In the genomic region with DNA sequence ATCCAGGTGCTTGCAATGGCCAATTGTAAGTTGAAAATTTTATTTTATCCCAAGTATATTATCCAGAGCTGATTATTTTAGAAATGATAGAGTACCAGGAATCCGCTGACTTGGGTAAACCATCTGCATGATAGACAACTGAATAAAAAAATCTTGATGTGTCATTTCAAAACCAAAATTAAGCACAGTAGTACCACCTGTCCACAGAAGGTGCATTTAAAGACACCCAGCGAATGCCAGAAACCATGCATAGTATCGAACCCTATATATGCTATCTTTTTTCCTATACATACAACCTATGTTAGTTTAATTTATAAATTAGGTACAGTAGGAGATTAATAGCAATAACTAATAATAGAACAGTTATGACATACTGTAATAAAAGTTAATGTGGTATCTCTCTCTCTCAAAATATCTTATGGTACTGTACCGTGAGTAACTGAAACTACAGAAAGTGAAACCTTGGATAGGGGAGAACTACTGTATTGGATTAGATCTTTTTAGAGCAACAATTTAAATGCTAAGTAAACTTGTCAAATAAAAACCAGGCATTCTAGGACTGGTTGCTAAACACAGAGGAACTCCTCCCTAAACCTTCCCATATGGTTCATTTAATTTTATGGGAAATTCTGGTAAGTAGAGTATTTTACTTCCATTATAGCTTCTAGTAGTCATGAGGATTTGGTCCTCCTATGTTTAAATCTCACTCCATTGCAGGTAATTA, we compare ENCODE assay signal across 11 cellular contexts. TPM values are rescaled to one million over a fixed set of nuclear protein-coding genes. Genes with fewer than 3 reads are reported as not detected.
A peak's percentile ranks its signal among the peaks of the same experiment; 100 is the strongest.
DNase-seq lines count a peak whose midpoint lies in the region; ATAC-seq and TF ChIP-seq lines count a peak whose summit lies in the region.
"Had no signal": no experiment of that assay in that cellular context is flagged by ENCODE, and none has a peak within 500 bp of the region (broad histone marks: within the 10 kb centered on the region; RNA-seq: fewer than 3 reads in every experiment).

No MANE protein-coding gene starts in this region.

- no peaks in the 10 kb centered on the region for H3K27me3 Mint-ChIP-seq in CD4-positive, alpha-beta T cell
- H3K27me3 Mint-ChIP-seq in IgD-negative memory B cell: no peaks in the 10 kb centered on the region

- peak; percentile 49 for ATAC-seq in CD4-positive, alpha-beta T cell (ENCODE audit: poor library complexity)
- peak; percentile 63 for ATAC-seq in GM18907 (IDR thresholded peaks at IDR 0.05; ENCODE audit: unreplicated experiment)

- H3K27ac Mint-ChIP-seq in CD4-positive, alpha-beta T cell: peak overlapping the region; percentile 67
- peak overlapping the region in 1 of 3 donors; percentile 68 for H3K27ac Mint-ChIP-seq in IgD-negative memory B cell

- no peaks in the 10 kb centered on the region for H3K9me3 ChIP-seq in CD4-positive, alpha-beta T cell (ENCODE audit: control insufficient read depth, low read length)
- H3K9me3 ChIP-seq: vagina had no signal

- no peak for TF ChIP-seq CTCF in CD4-positive, alpha-beta T cell (IDR thresholded peaks at IDR 0.05)
- no peak for TF ChIP-seq CTCF in fibroblast of pulmonary artery (IDR thresholded peaks at IDR 0.05; ENCODE audit: low read length, missing control alignments)

- POLR2A ChIA-PET in CD4-positive, alpha-beta T cell (lab: Charles Lee): interaction anchor here (1.1 kb wide), 1 partner anchor 21 kb away, joined by 3 read pairs; no protein-coding TSS in a partner anchor

- H3K27ac ChIP-seq in CD4-positive, alpha-beta T cell (ENCODE audit: low read depth, low read length): no peak overlapping the region
- H3K27ac ChIP-seq: vagina had no signal

- peak overlapping the region; percentile 80 for H3K4me3 Mint-ChIP-seq in CD4-positive, alpha-beta T cell
- H3K4me3 Mint-ChIP-seq in IgD-negative memory B cell: peak overlapping the region; percentile 14 to 67 (median 38)

- CTCF ChIA-PET in CD4-positive, alpha-beta T cell (lab: Charles Lee): interaction anchor here (0.8 kb wide), 1 partner anchor 8 kb away, joined by 3 read pairs; no protein-coding TSS in a partner anchor

- peak overlapping the region; percentile 4 for H3K4me3 ChIP-seq in fibroblast of pulmonary artery (replicated peaks; ENCODE audit: low read depth, low read length)
- H3K4me3 ChIP-seq: vagina had no signal

- H3K9me3 Mint-ChIP-seq in CD4-positive, alpha-beta T cell: no peaks in the 10 kb centered on the region
- H3K9me3 Mint-ChIP-seq in IgD-negative memory B cell: no peaks in the 10 kb centered on the region

- peaks cover 63% of the 10 kb centered on the region for H3K4me1 Mint-ChIP-seq in CD4-positive, alpha-beta T cell (ENCODE audit: low read depth)
- peaks cover 8 to 11% (median 9%) of the 10 kb centered on the region in 3 donors for H3K4me1 Mint-ChIP-seq in IgD-negative memory B cell

- no peak for DNase-seq in CD4-positive, alpha-beta T cell
- DNase-seq in fibroblast of pulmonary artery (ENCODE audit: low read depth) (no peak), middle frontal gyrus (ENCODE audit: extremely low spot score, low spot score) (no peak), NCI-H226 (no peak), NCI-H128 (lab: John Stamatoyannopoulos, UW; ENCODE audit: unreplicated experiment) (no peak)
- no peak for DNase-seq in stimulated activated CD4-positive, alpha-beta T cell treated with anti-CD3 and anti-CD28 coated beads, Interleukin-4, amount 100 ng/mL, for 4 hours
- DNase-seq: DMS153, NCI-H1694 had no signal

- H3K27me3 ChIP-seq in CD4-positive, alpha-beta T cell (ENCODE audit: control insufficient read depth, insufficient read depth, low read length): no peaks in the 10 kb centered on the region
- H3K27me3 ChIP-seq: vagina had no signal

- intact Hi-C loops in CD4-positive, alpha-beta T cell (cut with DNase I, micrococcal nuclease): loop anchor here in 1 of 2 experiments (10.0 kb wide), 2 partner anchors 991 to 1121 kb away; a partner anchor contains a TSS

- no peaks in the 10 kb centered on the region for H3K36me3 Mint-ChIP-seq in CD4-positive, alpha-beta T cell (ENCODE audit: low read depth)
- H3K36me3 Mint-ChIP-seq in IgD-negative memory B cell: peaks cover 1% of the 10 kb centered on the region

RNA-seq across cellular contexts. Expression of a gene that starts 6.3 kb away (rescaled TPM):
- under 1 TPM; 0.22 to 0.25 TPM for total RNA-seq in CD4-positive, alpha-beta T cell
- not detected for polyA plus RNA-seq in IgD-negative memory B cell
